In genomic region chr18:49813321-49814146, GRCh38 we compare ENCODE assay signal across 1 cellular context.
TF ChIP-seq lines count a peak whose summit lies in the region.

Gene ACAA2 (minus strand): TSS chr18:49813533. CDS start chr18:49813484, 49 bp downstream.

TF ChIP-seq in HEK293, 187 proteins besides CTCF, POLR2A, EP300 and RAD21 (continued from another document and continues in another):
- TF ChIP-seq ZBTB49 (tag by site-specific recombination; IDR thresholded peaks at IDR 0.05; ENCODE audit: low read depth) (no peak), ZNF121 (tag by site-specific recombination; IDR thresholded peaks at IDR 0.05) (no peak), ZNF670 (tag by site-specific recombination; IDR thresholded peaks at IDR 0.05; ENCODE audit: low read depth) (no peak), ZNF214 (tag by site-specific recombination; IDR thresholded peaks at IDR 0.05; ENCODE audit: borderline replicate concordance) (no peak), MZF1 (tag by site-specific recombination; IDR thresholded peaks at IDR 0.05; ENCODE audit: borderline replicate concordance) (peak; percentile 66), ZNF24 (tag by site-specific recombination; IDR thresholded peaks at IDR 0.05) (peak; percentile 68; the same call in 1 of the 2 replicates), KLF8 (tag by site-specific recombination; IDR thresholded peaks at IDR 0.05) (peak; percentile 80), ZNF23 (tag by site-specific recombination; IDR thresholded peaks at IDR 0.05; ENCODE audit: borderline replicate concordance) (no peak), ZNF311 (tag by site-specific recombination; IDR thresholded peaks at IDR 0.05; ENCODE audit: borderline replicate concordance) (no peak), ZBTB10 (tag by site-specific recombination; IDR thresholded peaks at IDR 0.05) (peak; percentile 97), ZNF561 (tag by site-specific recombination; IDR thresholded peaks at IDR 0.05; ENCODE audit: borderline replicate concordance) (peak; percentile 78; the same call in 1 of the 2 replicates), ZNF571 (tag by site-specific recombination; IDR thresholded peaks at IDR 0.05) (no peak), ZNF544 (tag by site-specific recombination; IDR thresholded peaks at IDR 0.05) (no peak), SP2 (tag by site-specific recombination; IDR thresholded peaks at IDR 0.05) (peak; percentile 61), ZNF48 (tag by site-specific recombination; IDR thresholded peaks at IDR 0.05) (no peak), ZBTB20 (tag by site-specific recombination; IDR thresholded peaks at IDR 0.05) (peak; percentile 63; the same call in 1 of the 2 replicates), ZNF404 (tag by site-specific recombination; IDR thresholded peaks at IDR 0.05) (no peak; the same call in 1 of the 2 replicates), HOXD13 (CRISPR knock-in tag; IDR thresholded peaks at IDR 0.05; ENCODE audit: borderline replicate concordance) (no peak), ZBTB6 (tag by site-specific recombination; IDR thresholded peaks at IDR 0.05) (no peak), ZNF580 (tag by site-specific recombination; IDR thresholded peaks at IDR 0.05) (peak; percentile 62; the same call in 1 of the 2 replicates), ZNF335 (tag by site-specific recombination; conservative IDR thresholded peaks at IDR 0.05) (peak; percentile 100), FEZF1 (tag by site-specific recombination; IDR thresholded peaks at IDR 0.05) (peak; percentile 37), ZNF701 (tag by site-specific recombination; IDR thresholded peaks at IDR 0.05) (peak; percentile 10; the same call in 1 of the 2 replicates), EGR2 (tag by site-specific recombination; IDR thresholded peaks at IDR 0.05; ENCODE audit: low read depth) (peak; percentile 84), ZNF239 (tag by site-specific recombination; IDR thresholded peaks at IDR 0.05) (no peak), PATZ1 (tag by site-specific recombination; IDR thresholded peaks at IDR 0.05) (peak; percentile 93), ZNF558 (tag by site-specific recombination; IDR thresholded peaks at IDR 0.05) (peak; percentile 18; the same call in 1 of the 2 replicates), ZNF621 (tag by site-specific recombination; IDR thresholded peaks at IDR 0.05) (no peak), ZNF157 (tag by site-specific recombination; IDR thresholded peaks at IDR 0.05) (no peak), TCF7L2 (IDR thresholded peaks at IDR 0.05; ENCODE audit: borderline replicate concordance, low read depth, low read length) (no peak), SCRT2 (tag by site-specific recombination; IDR thresholded peaks at IDR 0.05) (peak; percentile 42; the same call in 1 of the 2 replicates), ZNF776 (tag by site-specific recombination; IDR thresholded peaks at IDR 0.05; ENCODE audit: borderline replicate concordance) (no peak), ZXDB (tag by site-specific recombination; IDR thresholded peaks at IDR 0.05) (peak; percentile 84; the same call in 1 of the 2 replicates), ZNF223 (tag by site-specific recombination; IDR thresholded peaks at IDR 0.05) (no peak; the same call in 1 of the 2 replicates), ZNF830 (tag by site-specific recombination; IDR thresholded peaks at IDR 0.05; ENCODE audit: low read depth) (no peak), ZNF549 (tag by site-specific recombination; IDR thresholded peaks at IDR 0.05) (no peak), PRDM4 (tag by site-specific recombination; IDR thresholded peaks at IDR 0.05) (no peak), ZNF148 (tag by site-specific recombination; IDR thresholded peaks at IDR 0.05; ENCODE audit: borderline replicate concordance) (no peak), ZBTB44 (tag by site-specific recombination; IDR thresholded peaks at IDR 0.05) (no peak), ZNF548 (tag by site-specific recombination; IDR thresholded peaks at IDR 0.05) (no peak), SALL2 (tag by site-specific recombination; IDR thresholded peaks at IDR 0.05; ENCODE audit: borderline replicate concordance) (no peak), SCRT1 (tag by site-specific recombination; IDR thresholded peaks at IDR 0.05; ENCODE audit: borderline replicate concordance) (no peak; the same call in 1 of the 2 replicates), ATF2 (tag by site-specific recombination; IDR thresholded peaks at IDR 0.05; ENCODE audit: low read depth) (no peak), ZFHX2 (tag by site-specific recombination; conservative IDR thresholded peaks at IDR 0.05) (peak; percentile 93), ZNF394 (tag by site-specific recombination; IDR thresholded peaks at IDR 0.05; ENCODE audit: borderline replicate concordance) (no peak), ZBTB21 (tag by site-specific recombination; IDR thresholded peaks at IDR 0.05) (peak; percentile 50; the same call in 1 of the 2 replicates), ZNF133 (tag by site-specific recombination; IDR thresholded peaks at IDR 0.05) (0 out of 2 replicates have a peak, but pooled peaks have one; percentile 20), KLF10 (tag by site-specific recombination; IDR thresholded peaks at IDR 0.05) (peak; percentile 91), ZNF155 (tag by site-specific recombination; IDR thresholded peaks at IDR 0.05) (no peak), REPIN1 (tag by site-specific recombination; IDR thresholded peaks at IDR 0.05; ENCODE audit: low read depth) (no peak), ZNF510 (tag by site-specific recombination; IDR thresholded peaks at IDR 0.05; ENCODE audit: insufficient replicate concordance) (no peak), ZNF132 (tag by site-specific recombination; IDR thresholded peaks at IDR 0.05; ENCODE audit: borderline replicate concordance) (no peak)
